In genomic region chr2:226661789-226662545, GRCh38 we compare ENCODE assay signal across 10 cellular contexts.
A peak's percentile ranks its signal among the peaks of the same experiment; 100 is the strongest.
DNase-seq lines count a peak whose midpoint lies in the region; ATAC-seq and TF ChIP-seq lines count a peak whose summit lies in the region.
"Had no signal": no experiment of that assay in that cellular context is flagged by ENCODE, and none has a peak within 500 bp of the region (broad histone marks: within the 10 kb centered on the region; RNA-seq: fewer than 3 reads in every experiment).

No MANE protein-coding gene starts in this region.

- no peaks in the 10 kb centered on the region for H3K36me3 ChIP-seq in transverse colon

- TF ChIP-seq CTCF in astrocyte of the cerebellum (IDR thresholded peaks at IDR 0.05; ENCODE audit: low read depth, low read length, missing control alignments) (no peak), transverse colon (IDR thresholded peaks at IDR 0.05) (no peak)

- H3K4me3 ChIP-seq in astrocyte of the cerebellum (ENCODE audit: low read depth, low read length) = no peak overlapping the region
- H3K4me3 ChIP-seq in transverse colon = no peak overlapping the region

- no peaks in the 10 kb centered on the region for H3K9me3 ChIP-seq in transverse colon

- in situ Hi-C loops in astrocyte of the cerebellum (cut with HindIII; ENCODE audit: low sequenced_read_pairs) (no loop called here), transverse colon (cut with MboI; ENCODE audit: low pct_ligation_motif_present in 1 of 4, low pct_unique_long_range_greater_than_20kb in 1 of 4, low sequenced_read_pairs in 3 of 4) (loop anchor here in 1 of 4 donors (25.0 kb wide), 1 partner anchor 125 kb away; the partner anchor contains the start of gene IRS1)

- WGBS in transverse colon (ENCODE audit: low coverage in 1 of 2), 2 donors = 60 to 75% methylated on average over 7 to 11 of the region's 11 CpGs

- TF ChIP-seq POLR2A in transverse colon (IDR thresholded peaks at IDR 0.05) = no peak

- H3K27me3 ChIP-seq in transverse colon = no peaks in the 10 kb centered on the region

- peak; percentile 13 for TF ChIP-seq EP300 in transverse colon (IDR thresholded peaks at IDR 0.05; ENCODE audit: low read depth)

- no peak for ATAC-seq in HG02981 (IDR thresholded peaks at IDR 0.05; ENCODE audit: unreplicated experiment)

- DNase-seq in HS-5 (ENCODE audit: low read depth) = peak; percentile 74
- peak; percentile 92 for DNase-seq in astrocyte of the cerebellum (ENCODE audit: low read depth)
- peak; percentile 100 for DNase-seq in iris pigment epithelial cell (ENCODE audit: low read depth)
- DNase-seq in transverse colon = no peak
- DNase-seq in NCI-H2081 treated with DMSO at 0.1 percent for 48 hours (lab: John Stamatoyannopoulos, UW) = no peak
- no peak for DNase-seq in NCI-H128 (lab: John Stamatoyannopoulos, UW; ENCODE audit: unreplicated experiment)
- DNase-seq in epidermal melanocyte (ENCODE audit: insufficient read length, low spot score) = no peak
- DNase-seq: activated CD4-positive, alpha-beta T cell treated with anti-CD3 and anti-CD28 coated beads, Interleukin-2, amount 10 ng/mL, durations not matched to agents 24 days and 14 days; occipital lobe had no signal

- peaks cover 0 to 8% (median under 1%) of the 10 kb centered on the region in 4 donors for H3K4me1 ChIP-seq in transverse colon

- peak overlapping the region in 3 of 4 donors; percentile 12 to 38 (median 35) for H3K27ac ChIP-seq in transverse colon

- intact Hi-C loops in transverse colon (cut with DNase I; ENCODE audit: low total_unique reads) = no loop called here

Comparison
In these comparisons a context has a peak if more than half of its experiments do, and no peak if none do; other contexts are left out.
1. DNase-seq: peak in HS-5 (single experiment), astrocyte of the cerebellum (single experiment) and iris pigment epithelial cell (single experiment); none in transverse colon (single experiment), NCI-H2081 treated with DMSO at 0.1 percent for 48 hours (single experiment), NCI-H128 (single experiment) and epidermal melanocyte (single experiment).